23 cellular contexts compared by ENCODE assay signal in the genomic region with DNA sequence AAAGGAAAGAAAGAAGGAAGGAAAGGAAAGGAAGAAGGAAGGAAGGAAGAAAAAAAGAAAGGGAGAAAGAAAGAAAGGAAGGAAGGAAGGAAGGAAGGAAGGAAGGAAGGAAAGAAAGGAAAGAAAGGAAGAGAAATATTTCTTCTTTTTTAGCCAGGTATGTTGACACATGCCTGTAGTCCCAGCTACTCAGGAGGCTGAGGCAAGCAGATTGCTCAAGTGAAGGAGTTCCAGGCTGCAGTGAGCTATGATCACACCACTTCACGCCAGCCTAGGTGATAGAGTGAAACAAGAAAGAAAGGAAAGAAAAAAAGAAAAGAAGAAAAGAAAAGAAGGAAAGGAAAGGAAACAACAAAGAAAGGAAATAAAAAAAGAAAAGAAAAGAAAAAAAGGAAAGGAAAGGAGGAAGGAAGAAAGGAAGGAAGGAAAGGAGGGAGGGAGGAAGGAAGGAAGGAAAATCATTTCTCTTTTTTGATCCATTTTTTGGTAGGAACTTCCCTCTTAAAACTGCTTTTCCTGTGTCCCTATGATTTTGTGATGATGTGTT.
"Had no signal": no experiment of that assay in that cellular context is flagged by ENCODE, and none has a peak within 500 bp of the region (broad histone marks: within the 10 kb centered on the region; RNA-seq: fewer than 3 reads in every experiment).

No MANE protein-coding gene starts in this region.

- H3K27ac ChIP-seq: coronary artery, dorsolateral prefrontal cortex, epithelial cell of prostate, esophagus squamous epithelium, gastrocnemius medialis, heart right ventricle, left lung, lower lobe of right lung had no signal

- H3K27ac Mint-ChIP-seq: mesothelial cell of epicardium; naive thymus-derived CD4-positive, alpha-beta T cell had no signal

- H3K9me3 ChIP-seq: esophagus squamous epithelium, gastrocnemius medialis, lower lobe of right lung had no signal

- H3K4me3 Mint-ChIP-seq: mesothelial cell of epicardium; naive thymus-derived CD4-positive, alpha-beta T cell had no signal

- H3K36me3 Mint-ChIP-seq: mesothelial cell of epicardium had no signal

- H3K36me3 ChIP-seq: esophagus squamous epithelium, gastrocnemius medialis, heart right ventricle, left lung, lower lobe of right lung had no signal

- DNase-seq: dermis blood vessel endothelial cell; dorsolateral prefrontal cortex; effector CD4-positive, alpha-beta T cell; effector memory CD4-positive, alpha-beta T cell; erythroblast; esophagus squamous epithelium; foreskin fibroblast; foreskin melanocyte; gastrocnemius medialis; glutamatergic neuron; head of caudate nucleus; heart right ventricle; hippocampal formation; left cardiac atrium; left lung; left ventricle myocardium superior; lower lobe of right lung; mesenchymal stem cell; naive thymus-derived CD4-positive, alpha-beta T cell had no signal

- H3K4me1 ChIP-seq: gastrocnemius medialis, heart right ventricle, left lung, lower lobe of right lung had no signal

- H3K27me3 ChIP-seq: dorsolateral prefrontal cortex, esophagus squamous epithelium, heart right ventricle had no signal

- H3K4me1 Mint-ChIP-seq: mesothelial cell of epicardium had no signal

- ATAC-seq: esophagus mucosa; gastrocnemius medialis; heart right ventricle; left cardiac atrium; left lung; left ventricle myocardium superior; lower lobe of right lung; naive thymus-derived CD4-positive, alpha-beta T cell had no signal

- H3K4me3 ChIP-seq: coronary artery, dorsolateral prefrontal cortex, esophagus squamous epithelium, gastrocnemius medialis, heart right ventricle, left lung, lower lobe of right lung had no signal
